ENCODE assay signal across 1 cellular context in genomic region chr6:27893836-27894807, GRCh38.
TF ChIP-seq lines count a peak whose summit lies in the region.

No MANE protein-coding gene starts in this region.

TF ChIP-seq in K562, 482 proteins besides CTCF, POLR2A, EP300 and RAD21 (continued from another document and continues in another):
- TF ChIP-seq HMGXB4 (CRISPR knock-in tag; IDR thresholded peaks at IDR 0.05): peak; percentile 17
- peak; percentile 56 for TF ChIP-seq FUS (optimal IDR thresholded peaks at IDR 0.05; ENCODE audit: low read depth, low read length)
- peak in 1 of 2 experiments; percentile 79; a peak in 2 of 4 replicates for TF ChIP-seq HDAC1 (IDR thresholded peaks at IDR 0.05)
- TF ChIP-seq PHB (CRISPR knock-in tag; IDR thresholded peaks at IDR 0.05): 0 out of 2 replicates have a peak, but pooled peaks have one; percentile 23
- TF ChIP-seq ZNF146 (CRISPR knock-in tag; IDR thresholded peaks at IDR 0.05; ENCODE audit: unreplicated experiment): no peak
- no peak for TF ChIP-seq SMC3 (conservative IDR thresholded peaks at IDR 0.05; ENCODE audit: insufficient read depth, low read depth, low read length)
- no peak for TF ChIP-seq NUFIP1 (IDR thresholded peaks at IDR 0.05; ENCODE audit: partially characterized antibody)
- TF ChIP-seq CHD1 (IDR thresholded peaks at IDR 0.05; ENCODE audit: low read length): peak; percentile 99
- TF ChIP-seq ZFP1 (CRISPR knock-in tag; IDR thresholded peaks at IDR 0.05): no peak
- TF ChIP-seq ZBTB8A (IDR thresholded peaks at IDR 0.05; ENCODE audit: partially characterized antibody): no peak
- TF ChIP-seq RBM39 (optimal IDR thresholded peaks at IDR 0.05; ENCODE audit: low read depth, low read length): peak; percentile 93
- TF ChIP-seq ZNF395 (CRISPR knock-in tag; IDR thresholded peaks at IDR 0.05): no peak
- no peak for TF ChIP-seq YBX1 (IDR thresholded peaks at IDR 0.05)
- TF ChIP-seq ZNF277 (CRISPR knock-in tag; IDR thresholded peaks at IDR 0.05; ENCODE audit: borderline replicate concordance): no peak
- TF ChIP-seq NCOA2 (IDR thresholded peaks at IDR 0.05; ENCODE audit: partially characterized antibody in 2 of 2): no peak
- TF ChIP-seq ZNF586 (CRISPR knock-in tag; conservative IDR thresholded peaks at IDR 0.05): no peak
- no peak for TF ChIP-seq HNRNPL (IDR thresholded peaks at IDR 0.05; ENCODE audit: low read depth, low read length)
- no peak; the same call in 1 of the 2 replicates for TF ChIP-seq DNMT1 (IDR thresholded peaks at IDR 0.05)
- no peak for TF ChIP-seq BRD9 (IDR thresholded peaks at IDR 0.05; ENCODE audit: low read depth, partially characterized antibody)
- no peak for TF ChIP-seq NR2C1 (IDR thresholded peaks at IDR 0.05)
- peak; percentile 58 for TF ChIP-seq NR2C1 (tag; IDR thresholded peaks at IDR 0.05)
- no peak; the same call in 1 of the 2 replicates for TF ChIP-seq ZNF830 (CRISPR knock-in tag; IDR thresholded peaks at IDR 0.05)
- TF ChIP-seq PCBP2 (IDR thresholded peaks at IDR 0.05; ENCODE audit: low read depth, low read length, poor library complexity, severe bottlenecking): no peak
- TF ChIP-seq PKNOX1 (IDR thresholded peaks at IDR 0.05): peak; percentile 15; the same call in 1 of the 2 replicates
- peak; percentile 15; the same call in 1 of the 2 replicates for TF ChIP-seq ARID1B (IDR thresholded peaks at IDR 0.05)
- TF ChIP-seq PYGO2 (tag; IDR thresholded peaks at IDR 0.05): no peak
- TF ChIP-seq NCOA1 (IDR thresholded peaks at IDR 0.05; ENCODE audit: low read depth): peak; percentile 14; the same call in 1 of the 2 replicates
- TF ChIP-seq ZNF79 (CRISPR knock-in tag; IDR thresholded peaks at IDR 0.05; ENCODE audit: low read depth): no peak
- TF ChIP-seq ARNT (IDR thresholded peaks at IDR 0.05): peak in 1 of 2 experiments; percentile 32; a peak in 1 of 4 replicates
- TF ChIP-seq ZEB2 (IDR thresholded peaks at IDR 0.05): no peak
- TF ChIP-seq ADNP (tag; IDR thresholded peaks at IDR 0.05): no peak
- TF ChIP-seq MXI1 (IDR thresholded peaks at IDR 0.05; ENCODE audit: low read depth, low read length): no peak
- TF ChIP-seq RNF2 (IDR thresholded peaks at IDR 0.05): peak; percentile 70
- no peak for TF ChIP-seq TFE3 (CRISPR knock-in tag; IDR thresholded peaks at IDR 0.05)
- TF ChIP-seq MEIS2 (IDR thresholded peaks at IDR 0.05; ENCODE audit: partially characterized antibody): no peak
- peak; percentile 6 for TF ChIP-seq ZNF609 (CRISPR knock-in tag; IDR thresholded peaks at IDR 0.05; ENCODE audit: borderline replicate concordance)
- TF ChIP-seq KDM2B (CRISPR knock-in tag; IDR thresholded peaks at IDR 0.05): no peak
- 0 out of 2 replicates have a peak, but pooled peaks have one; percentile 17 for TF ChIP-seq E4F1 (CRISPR knock-in tag; IDR thresholded peaks at IDR 0.05; ENCODE audit: borderline replicate concordance)
- TF ChIP-seq EGR1 (conservative IDR thresholded peaks at IDR 0.05): no peak
- TF ChIP-seq ELF2 (CRISPR knock-in tag; IDR thresholded peaks at IDR 0.05): peak; percentile 48; the same call in 1 of the 2 replicates
- TF ChIP-seq KAT7 (CRISPR knock-in tag; IDR thresholded peaks at IDR 0.05; ENCODE audit: borderline replicate concordance): peak; percentile 83
- no peak for TF ChIP-seq SETDB1 (IDR thresholded peaks at IDR 0.05; ENCODE audit: low read length)
- 0 out of 2 replicates have a peak, but pooled peaks have one; percentile 16 for TF ChIP-seq HIVEP1 (CRISPR knock-in tag; IDR thresholded peaks at IDR 0.05)
